8 cellular contexts compared by ENCODE assay signal in genomic region chr6:53065266-53066058, GRCh38. TPM values are rescaled to one million over a fixed set of nuclear protein-coding genes. Genes with fewer than 3 reads are reported as not detected.
DNase-seq lines count a peak whose midpoint lies in the region; ATAC-seq and TF ChIP-seq lines count a peak whose summit lies in the region.

Gene FBXO9 (plus strand): TSS chr6:53065404. CDS start chr6:53065790, 386 bp downstream.

- H3K9me3 ChIP-seq in iPS-18c (ENCODE audit: control insufficient read depth, insufficient read depth, low read length) (no peaks in the 10 kb centered on the region), skeletal muscle tissue (ENCODE audit: control insufficient read depth in 3 of 3, low read length in 3 of 3) (no peaks in the 10 kb centered on the region)

- peak; percentile 86 for DNase-seq in GM10248 (ENCODE audit: extremely low spot score)
- peak; percentile 51 to 75 for DNase-seq in Kasumi-1 (lab: John Stamatoyannopoulos, UW)
- DNase-seq in T-helper 2 cell treated with Interferon-gamma antibody and Interleukin-4, amounts not matched to agents 5 μg/mL and 100 μg/mL, for 36 hours (ENCODE audit: low spot score): peak; percentile 85
- DNase-seq in astrocyte of the hippocampus (ENCODE audit: low read depth, low spot score): peak; percentile 84
- no peak for DNase-seq in NCI-H128 (lab: John Stamatoyannopoulos, UW; ENCODE audit: unreplicated experiment)

- H3K27me3 Mint-ChIP-seq in T-helper 2 cell treated with Interferon-gamma antibody and Interleukin-4, amounts not matched to agents 5 μg/mL and 100 μg/mL, for 36 hours (ENCODE audit: low read depth): no peaks in the 10 kb centered on the region

- no peak for TF ChIP-seq CTCF in GM10248 (IDR thresholded peaks at IDR 0.05; ENCODE audit: control extremely low read depth, extremely low read depth, low read depth, missing control alignments)

- H3K4me3 Mint-ChIP-seq in T-helper 2 cell treated with Interferon-gamma antibody and Interleukin-4, amounts not matched to agents 5 μg/mL and 100 μg/mL, for 36 hours: peak within 1 kb of the TSS; percentile 96

- peak within 1 kb of the TSS; percentile 87 to 92 (median 90) for H3K9ac ChIP-seq in skeletal muscle tissue (ENCODE audit: low read depth in 1 of 3, low read length in 3 of 3)

- POLR2A ChIA-PET in GM10248 (lab: Yijun Ruan, JAX): no interaction called here

- H3K36me3 ChIP-seq in skeletal muscle tissue (ENCODE audit: control insufficient read depth in 3 of 3, insufficient read depth in 3 of 3, low read length in 3 of 3): peaks cover 0 to 5% (median 0%) of the 10 kb centered on the region in 3 donors

- H3K4me1 Mint-ChIP-seq in T-helper 2 cell treated with Interferon-gamma antibody and Interleukin-4, amounts not matched to agents 5 μg/mL and 100 μg/mL, for 36 hours (ENCODE audit: low read depth): peaks cover 36% of the 10 kb centered on the region

- CTCF ChIA-PET in GM10248 (lab: Yijun Ruan, JAX): interaction anchor here (0.7 to 1.7 kb wide), 9 partner anchors 9 to 489 kb away, joined by 3 to 9 read pairs (median 4); partner anchors contain the start of gene GSTA4

- no peaks in the 10 kb centered on the region for H3K9me3 Mint-ChIP-seq in T-helper 2 cell treated with Interferon-gamma antibody and Interleukin-4, amounts not matched to agents 5 μg/mL and 100 μg/mL, for 36 hours

- peaks cover 4% of the 10 kb centered on the region for H3K36me3 Mint-ChIP-seq in T-helper 2 cell treated with Interferon-gamma antibody and Interleukin-4, amounts not matched to agents 5 μg/mL and 100 μg/mL, for 36 hours (ENCODE audit: low read depth)

- peak within 1 kb of the TSS; percentile 80 for H3K27ac ChIP-seq in skeletal muscle tissue (ENCODE audit: low read depth, low read length)

- peak; percentile 44 for ATAC-seq in GM21825 (IDR thresholded peaks at IDR 0.05; ENCODE audit: unreplicated experiment)

- peaks cover 15 to 22% (median 17%) of the 10 kb centered on the region in 3 donors for H3K4me1 ChIP-seq in skeletal muscle tissue (ENCODE audit: control insufficient read depth in 3 of 3, insufficient read depth in 3 of 3, low read length in 3 of 3)

- H3K27me3 ChIP-seq in skeletal muscle tissue (ENCODE audit: control insufficient read depth in 3 of 3, insufficient read depth in 3 of 3, low read length in 3 of 3): no peaks in the 10 kb centered on the region

- peak within 1 kb of the TSS; percentile 97 for H3K27ac Mint-ChIP-seq in T-helper 2 cell treated with Interferon-gamma antibody and Interleukin-4, amounts not matched to agents 5 μg/mL and 100 μg/mL, for 36 hours

- H3K4me3 ChIP-seq in iPS-18c (ENCODE audit: insufficient read depth, low read depth, low read length) (peak within 1 kb of the TSS; percentile 100), skeletal muscle tissue (ENCODE audit: low read length in 3 of 3) (peak within 1 kb of the TSS; percentile 90 to 99 (median 92))

RNA-seq across cellular contexts. Expression of gene FBXO9, which starts in this region (rescaled TPM):
- 30.8 TPM for total RNA-seq in skeletal muscle tissue
